Comparison of ENCODE assay signal across 10 cellular contexts in the genomic region with DNA sequence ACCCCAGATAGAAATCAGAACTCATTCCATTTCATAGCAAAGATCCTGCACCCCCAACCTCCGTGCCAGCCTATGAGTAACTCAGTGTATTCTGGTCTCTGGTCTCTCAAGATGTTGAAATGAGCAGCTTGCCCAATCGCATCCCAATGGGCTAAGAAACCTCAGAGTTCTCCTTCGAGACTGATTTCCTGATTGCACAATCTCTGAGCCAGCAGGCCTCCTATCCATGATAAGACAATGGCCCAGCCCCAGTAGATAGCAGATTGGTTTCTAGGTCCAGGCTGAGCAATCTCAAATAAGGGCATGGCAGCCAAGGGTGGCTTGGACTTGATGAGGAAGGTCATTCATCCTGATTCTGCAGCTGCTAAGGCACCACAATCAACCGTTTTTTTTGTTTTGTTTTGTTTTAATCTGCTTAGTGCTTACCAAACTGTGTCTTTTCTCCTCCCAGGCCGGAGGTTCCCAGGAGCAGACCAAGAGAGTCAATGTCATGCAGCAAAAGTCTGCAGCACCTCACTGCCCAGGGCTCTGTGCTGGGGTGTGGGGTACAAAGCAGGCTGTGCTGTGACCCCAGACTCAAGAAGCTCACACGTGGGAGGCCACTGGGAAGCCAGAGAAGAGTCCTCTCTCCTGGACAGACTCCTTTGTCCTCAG.
A peak's percentile ranks its signal among the peaks of the same experiment; 100 is the strongest.
DNase-seq lines count a peak whose midpoint lies in the region; ATAC-seq and TF ChIP-seq lines count a peak whose summit lies in the region.
"Had no signal": no experiment of that assay in that cellular context is flagged by ENCODE, and none has a peak within 500 bp of the region (broad histone marks: within the 10 kb centered on the region; RNA-seq: fewer than 3 reads in every experiment).

No MANE protein-coding gene starts in this region.

- no peak for TF ChIP-seq POLR2A in adrenal gland (IDR thresholded peaks at IDR 0.05)

- H3K4me3 ChIP-seq in adrenal gland (no peak overlapping the region), thoracic aorta (no peak overlapping the region)
- H3K4me3 ChIP-seq: SJSA1 had no signal

- H3K4me1 ChIP-seq in adrenal gland (replicated peaks in 1 of 2), result peaks cover 0 to 3% of the 10 kb centered on the region in 2 donors
- H3K4me1 ChIP-seq in thoracic aorta (ENCODE audit: control insufficient read depth in 1 of 2, low read depth in 2 of 2), result peaks cover 4 to 11% of the 10 kb centered on the region in 2 donors

- DNase-seq in HS-5 (ENCODE audit: low read depth) (peak; percentile 87), adrenal gland (peak in 6 of 7 donors; percentile 53 to 86 (median 78)), left ventricle myocardium superior (peak; percentile 58), thoracic aorta (ENCODE audit: low spot score) (peak; percentile 47), NCI-H1105 (lab: John Stamatoyannopoulos, UW) (no peak), COR-L47 (lab: John Stamatoyannopoulos, UW) (no peak)
- DNase-seq in stimulated activated CD4-positive, alpha-beta T cell treated with anti-CD3 and anti-CD28 coated beads, Interleukin-15, amount 100 ng/mL, for 24 hours, result no peak
- DNase-seq: activated T-cell treated with anti-CD3 and anti-CD28 coated beads, Interleukin-2, amount 50 U/mL, for 4 hours had no signal

- no peaks in the 10 kb centered on the region for H3K27me3 ChIP-seq in adrenal gland
- no peaks in the 10 kb centered on the region for H3K27me3 ChIP-seq in thoracic aorta (replicated peaks; ENCODE audit: insufficient read depth)
- H3K27me3 ChIP-seq: SJSA1 had no signal

- H3K36me3 ChIP-seq in adrenal gland (replicated peaks in 1 of 2) (no peaks in the 10 kb centered on the region), thoracic aorta (no peaks in the 10 kb centered on the region)
- H3K36me3 ChIP-seq: SJSA1 had no signal

- H3K9me3 ChIP-seq in adrenal gland (replicated peaks in 1 of 3) (no peaks in the 10 kb centered on the region), thoracic aorta (peaks cover 7% of the 10 kb centered on the region)
- H3K9me3 ChIP-seq: SJSA1 had no signal

- ATAC-seq in left ventricle myocardium superior (peak; percentile 94), thoracic aorta (ENCODE audit: insufficient number of reproducible peaks, low FRiP score, low read depth) (peak; percentile 48), HG03139 (IDR thresholded peaks at IDR 0.05; ENCODE audit: unreplicated experiment) (no peak)
- ATAC-seq: activated T-cell treated with anti-CD3 and anti-CD28 coated beads, Interleukin-2, amount 50 U/mL, for 4 hours had no signal

- TF ChIP-seq CTCF in adrenal gland (IDR thresholded peaks at IDR 0.05) (no peak), thoracic aorta (IDR thresholded peaks at IDR 0.05) (no peak)

- H3K27ac ChIP-seq in adrenal gland, result peak overlapping the region in 1 of 5 donors; percentile 76
- no peak overlapping the region for H3K27ac ChIP-seq in thoracic aorta

- intact Hi-C loops in adrenal gland (cut with DNase I) (no loop called here), left ventricle myocardium superior (cut with micrococcal nuclease) (no loop called here)

- WGBS in adrenal gland, 4 donors, result 32 to 50% (median 44%) methylated on average over 6 of the region's 6 CpGs

Comparison
In these comparisons a context has a peak if more than half of its experiments do, and no peak if none do; other contexts are left out.
1. DNase-seq: peak in HS-5 (single experiment), adrenal gland (6 of 7), left ventricle myocardium superior (single experiment) and thoracic aorta (single experiment); none in NCI-H1105 (single experiment), stimulated activated CD4-positive, alpha-beta T cell treated with anti-CD3 and anti-CD28 coated beads, Interleukin-15, amount 100 ng/mL, for 24 hours (single experiment) and COR-L47 (single experiment).